In genomic region chr1:246699095-246699735, GRCh38 we compare ENCODE assay signal across 8 cellular contexts.
DNase-seq lines count a peak whose midpoint lies in the region; ATAC-seq and TF ChIP-seq lines count a peak whose summit lies in the region.

No MANE protein-coding gene starts in this region.

- DNase-seq in AML-193 (lab: John Stamatoyannopoulos, UW), result peak; percentile 96 to 98
- DNase-seq in NCI-H226, result peak; percentile 75
- peak; percentile 96 to 97 for DNase-seq in cardiac fibroblast (ENCODE audit: low read depth in 2 of 2)
- DNase-seq in kidney glomerular epithelial cell (lab: John Stamatoyannopoulos, UW), result peak; percentile 92
- peak; percentile 48 to 54 for DNase-seq in stimulated activated CD4-positive, alpha-beta T cell treated with anti-CD3 and anti-CD28 coated beads, Interleukin-1b, Interleukin-23, amount 100 ng/mL, for 1 hour (ENCODE audit: low read depth in 2 of 2)

- TF ChIP-seq CTCF in WI38 (IDR thresholded peaks at IDR 0.05; ENCODE audit: low read depth, low read length) (peak; percentile 84), cardiac fibroblast (IDR thresholded peaks at IDR 0.05; ENCODE audit: low read depth, low read length) (peak; percentile 89)

- peak; percentile 94 for ATAC-seq in GM19025 (IDR thresholded peaks at IDR 0.05; ENCODE audit: low read depth, unreplicated experiment)
- ATAC-seq in HG03196 (IDR thresholded peaks at IDR 0.05; ENCODE audit: unreplicated experiment), result peak; percentile 98

- H3K4me3 ChIP-seq in WI38 (ENCODE audit: low read depth, low read length), result peak overlapping the region; percentile 27
- peak overlapping the region in 1 of 2 donors; percentile 25 for H3K4me3 ChIP-seq in cardiac fibroblast (replicated peaks in 1 of 2; ENCODE audit: low read depth in 2 of 2, low read length in 2 of 2)
